ENCODE assay signal across 14 cellular contexts in genomic region chr10:99523251-99523773, GRCh38. TPM values are rescaled to one million over a fixed set of nuclear protein-coding genes. Genes with fewer than 3 reads are reported as not detected.
A peak's percentile ranks its signal among the peaks of the same experiment; 100 is the strongest.
DNase-seq lines count a peak whose midpoint lies in the region; ATAC-seq, FAIRE-seq and TF ChIP-seq lines count a peak whose summit lies in the region.
"Had no signal": no experiment of that assay in that cellular context is flagged by ENCODE, and none has a peak within 500 bp of the region (broad histone marks: within the 10 kb centered on the region; RNA-seq: fewer than 3 reads in every experiment).

No MANE protein-coding gene starts in this region.

- TF ChIP-seq CTCF in A549 (IDR thresholded peaks at IDR 0.05) (no peak), GM23338 (conservative IDR thresholded peaks at IDR 0.05; ENCODE audit: low read depth in 2 of 2) (no peak), brain (conservative IDR thresholded peaks at IDR 0.05) (no peak), mucosa of descending colon (IDR thresholded peaks at IDR 0.05) (no peak)

- peak overlapping the region; percentile 67; the same call in 1 of the 2 replicates for H2AFZ ChIP-seq in GM23338

- H3K27me3 Mint-ChIP-seq in GM23338 (ENCODE audit: insufficient read depth, low read depth, poor library complexity) (peaks cover 99% of the 10 kb centered on the region), brain (peaks cover 100% of the 10 kb centered on the region)

- H3K9me2 ChIP-seq in GM23338 (ENCODE audit: insufficient read depth): no peaks in the 10 kb centered on the region

- H3K27me3 ChIP-seq in GM23338 (ENCODE audit: insufficient read depth): peaks cover 100% of the 10 kb centered on the region

- H3K9me3 Mint-ChIP-seq in GM23338 (0 out of 3 replicates have a peak, but pooled peaks cover 2% of the 10 kb centered on the region), brain (peaks cover 0 to 2% (median 0%) of the 10 kb centered on the region in 5 experiments)
- H3K9me3 Mint-ChIP-seq: CD4-positive, alpha-beta T cell had no signal

- no peaks in the 10 kb centered on the region for H3K36me3 ChIP-seq in GM23338 (ENCODE audit: insufficient read depth)
- H3K36me3 ChIP-seq in mucosa of descending colon (ENCODE audit: low read depth): no peaks in the 10 kb centered on the region

- no peaks in the 10 kb centered on the region for H3K4me1 ChIP-seq in A549
- H3K4me1 ChIP-seq in GM23338 (ENCODE audit: insufficient read depth): peaks cover 76% of the 10 kb centered on the region
- H3K4me1 ChIP-seq in mucosa of descending colon (ENCODE audit: low read depth): peaks cover 8% of the 10 kb centered on the region

- H3K4me2 ChIP-seq in A549 (peak overlapping the region; percentile 48; the same call in 2 of the 3 replicates), GM23338 (peak overlapping the region; percentile 95)

- TF ChIP-seq EP300 in A549 (IDR thresholded peaks at IDR 0.05): no peak

- H3K9me3 ChIP-seq in A549: no peaks in the 10 kb centered on the region
- H3K9me3 ChIP-seq in mucosa of descending colon: no peaks in the 10 kb centered on the region

- DNase-seq in A549 (ENCODE audit: low read depth in 1 of 2, low spot score in 1 of 2) (no peak), GM23338 (ENCODE audit: low spot score) (peak; percentile 91), mucosa of descending colon (peak in 2 of 3 donors; percentile 44 to 54), RPMI8226 (no peak), cerebellar cortex (ENCODE audit: low spot score) (no peak), amniotic stem cell (lab: John Stamatoyannopoulos, UW) (no peak)
- DNase-seq: CD4-positive, alpha-beta T cell; KBM-7; substantia nigra had no signal

- H3K27ac Mint-ChIP-seq in GM23338: no peak overlapping the region
- H3K27ac Mint-ChIP-seq in brain: no peak overlapping the region
- H3K27ac Mint-ChIP-seq: CD4-positive, alpha-beta T cell had no signal

- H3K79me2 ChIP-seq in GM23338 (replicated peaks; ENCODE audit: insufficient read depth): no peaks in the 10 kb centered on the region

- WGBS in A549 (ENCODE audit: missing lambda C conversion rate): 46% methylated on average over 22 of the region's 25 CpGs

- H3K27ac ChIP-seq in A549 (no peak overlapping the region), GM23338 (ENCODE audit: low read depth) (no peak overlapping the region)

- TF ChIP-seq POLR2A in A549 (IDR thresholded peaks at IDR 0.05; ENCODE audit: low read length): no peak

- peaks cover 27% of the 10 kb centered on the region for H4K20me1 ChIP-seq in GM23338 (replicated peaks; ENCODE audit: insufficient read depth)

- POLR2A ChIA-PET in A549 (lab: Yijun Ruan, JAX): no interaction called here

- H3K4me3 ChIP-seq in A549: 0 out of 3 replicates have a peak overlapping the region, but pooled peaks have one; percentile 13
- peak overlapping the region; percentile 67 for H3K4me3 ChIP-seq in GM23338
- no peak overlapping the region for H3K4me3 ChIP-seq in mucosa of descending colon

- TF ChIP-seq RAD21 in A549 (conservative IDR thresholded peaks at IDR 0.05 in 1 of 2, IDR thresholded peaks at IDR 0.05 in 1 of 2): no peak

- H3K4me3 Mint-ChIP-seq in GM23338 (peak overlapping the region; percentile 68), brain (peak overlapping the region; percentile 62 to 74 (median 64))
- H3K4me3 Mint-ChIP-seq: CD4-positive, alpha-beta T cell had no signal

- no peaks in the 10 kb centered on the region for H3K36me3 Mint-ChIP-seq in GM23338 (ENCODE audit: low read depth)
- H3K36me3 Mint-ChIP-seq in brain: no peaks in the 10 kb centered on the region

- H3K4me1 Mint-ChIP-seq in GM23338 (peaks cover 60% of the 10 kb centered on the region), brain (peaks cover 18% of the 10 kb centered on the region)

- ATAC-seq in A549 (no peak; a peak in 1 of 6 replicates), GM23338 (peak; percentile 11), mucosa of descending colon (no peak), GM18498 (IDR thresholded peaks at IDR 0.05; ENCODE audit: unreplicated experiment) (no peak)

- no peak for FAIRE-seq in A549 (lab: Jason Lieb, UNC)
- FAIRE-seq: GM12891 had no signal

- CTCF ChIA-PET in A549 (lab: Yijun Ruan, JAX): interaction anchor here (1.1 to 1.9 kb wide), 2 partner anchors 10 to 37 kb away, joined by 4 to 5 read pairs; partner anchors contain the start of gene NKX2-3

- H3F3A ChIP-seq in GM23338 (replicated peaks; ENCODE audit: low read depth): peaks cover 33% of the 10 kb centered on the region

- intact Hi-C loops in mucosa of descending colon (cut with DNase I, micrococcal nuclease): no loop called here

TF ChIP-seq in A549, 52 proteins besides CTCF, POLR2A, EP300 and RAD21 (continues in another document):
- TF ChIP-seq RARB (CRISPR knock-in tag; IDR thresholded peaks at IDR 0.05): no peak
- no peak for TF ChIP-seq NR3C1 (IDR thresholded peaks at IDR 0.05)
- no peak for TF ChIP-seq CEBPB (IDR thresholded peaks at IDR 0.05)
- no peak for TF ChIP-seq ELK1 (IDR thresholded peaks at IDR 0.05; ENCODE audit: low read depth, low read length)
- TF ChIP-seq USF2 (IDR thresholded peaks at IDR 0.05): no peak
- TF ChIP-seq SMC3 (IDR thresholded peaks at IDR 0.05): no peak
- TF ChIP-seq HOXB13 (CRISPR knock-in tag; IDR thresholded peaks at IDR 0.05; ENCODE audit: low read depth): no peak
- TF ChIP-seq ZNF302 (CRISPR knock-in tag; IDR thresholded peaks at IDR 0.05): no peak
- no peak for TF ChIP-seq ZFP36 (IDR thresholded peaks at IDR 0.05; ENCODE audit: borderline replicate concordance, partially characterized antibody)
- no peak for TF ChIP-seq TP53 (CRISPR knock-in tag; IDR thresholded peaks at IDR 0.05)
- no peak for TF ChIP-seq ZC3H11A (IDR thresholded peaks at IDR 0.05)
- TF ChIP-seq RCOR1 (IDR thresholded peaks at IDR 0.05; ENCODE audit: low read depth, low read length): no peak
- no peak for TF ChIP-seq FOSL2 (IDR thresholded peaks at IDR 0.05)
- no peak for TF ChIP-seq FOSL2 (CRISPR knock-in tag; IDR thresholded peaks at IDR 0.05)

RNA-seq across cellular contexts. Expression of gene NKX2-3, which starts 9.4 kb away (rescaled TPM):
- polyA plus RNA-seq in A549 (2011; rRNA removed): not detected in 2 replicates
- 0.03 and 0.06 TPM in 2 replicates for polyA plus RNA-seq in A549 (2012; cell fraction: cytosol; rRNA removed)
- polyA plus RNA-seq in A549 (2012; cell fraction: nucleus; rRNA removed): 0.04 TPM in 1 of 2 replicates, not detected in the other
- polyA plus RNA-seq in A549 (2017; fragmentation: RNase III; extraction: RNeasy Plus Mini Kit Qiagen cat#74134 plus additional on column Dnase treatment): 0.05 TPM in 1 of 3 replicates, not detected in the others
- polyA minus RNA-seq in A549 (2011; rRNA and poly(A)+ RNA removed): not detected in 2 replicates
- not detected in 2 replicates for total RNA-seq in GM23338 (2014; rRNA removed; shearing (Covaris generic))
- polyA plus RNA-seq in GM23338 (2016; fragmentation: Nextera tagmentation; extraction: Ambion mirVana): not detected in 2 replicates
- not detected for polyA plus RNA-seq in brain (ENCODE audit: insufficient read depth, low read depth, low replicate concordance)
- 10 to 100 TPM in 2 of 3 donors, 1 to 10 TPM in 1; 4.9 to 38.5 (median 11.0) TPM for total RNA-seq in mucosa of descending colon
- total RNA-seq: CD4-positive, alpha-beta T cell; fibroblast of villous mesenchyme; RPMI7951 had no signal

Comparison
In these comparisons a context has a peak if more than half of its experiments do, and no peak if none do; other contexts are left out.
1. DNase-seq: peak in GM23338 (single experiment) and mucosa of descending colon (2 of 3); none in A549 (0 of 2), RPMI8226 (single experiment), cerebellar cortex (single experiment) and amniotic stem cell (single experiment).